In the genomic region with DNA sequence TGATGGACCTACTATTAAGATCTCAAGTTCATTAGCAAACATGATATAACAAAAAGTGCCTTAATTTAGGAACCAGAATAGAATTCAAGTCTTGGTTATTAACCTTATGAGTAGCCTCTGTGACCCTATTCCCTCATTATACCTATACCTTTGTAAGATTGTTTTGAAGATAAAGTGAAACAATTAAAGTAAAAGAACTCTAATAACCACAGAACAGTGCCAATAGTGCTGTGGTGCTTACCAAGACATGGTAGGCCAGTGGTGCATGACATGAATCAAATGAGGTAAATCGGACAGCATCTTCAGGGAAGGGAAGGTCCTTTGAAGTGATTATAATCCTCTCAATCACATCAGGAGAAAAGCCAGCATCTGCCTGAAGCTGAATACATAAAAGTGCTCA, we compare ENCODE assay signal across 20 cellular contexts. TPM values are rescaled to one million over a fixed set of nuclear protein-coding genes. Genes with fewer than 3 reads are reported as not detected.
DNase-seq lines count a peak whose midpoint lies in the region; ATAC-seq, FAIRE-seq and TF ChIP-seq lines count a peak whose summit lies in the region.
"Had no signal": no experiment of that assay in that cellular context is flagged by ENCODE, and none has a peak within 500 bp of the region (broad histone marks: within the 10 kb centered on the region; RNA-seq: fewer than 3 reads in every experiment).

No MANE protein-coding gene starts in this region.

- H3K9me3 ChIP-seq in GM12878 (replicated peaks; ENCODE audit: control insufficient read depth, insufficient read depth, low read length) (no peaks in the 10 kb centered on the region), heart left ventricle (peaks cover 0 to 10% (median 0%) of the 10 kb centered on the region in 12 donors)
- H3K9me3 ChIP-seq: Caco-2, transverse colon had no signal

- RAD21 ChIA-PET in GM12878 (lab: Charles Lee; ENCODE audit: unreplicated experiment), result no interaction called here

- no peak overlapping the region for H3K4me3 ChIP-seq in GM12878
- no peak overlapping the region for H3K4me3 ChIP-seq in heart left ventricle
- H3K4me3 ChIP-seq: cardiac muscle cell, neural progenitor cell, transverse colon had no signal

- TF ChIP-seq EP300 in GM12878 (IDR thresholded peaks at IDR 0.05; ENCODE audit: borderline replicate concordance in 1 of 2, control insufficient read depth in 1 of 2, low read depth in 2 of 2, low read length in 2 of 2), result no peak

- FAIRE-seq in GM12878 (lab: Jason Lieb, UNC), result no peak
- FAIRE-seq: small intestine had no signal

- no peak for TF ChIP-seq CTCF in GM12878 (IDR thresholded peaks at IDR 0.05 in 2 of 3, conservative IDR thresholded peaks at IDR 0.05 in 1 of 3; ENCODE audit: control insufficient read depth in 2 of 3, extremely low read depth in 1 of 3, insufficient read depth in 1 of 3, low read depth in 3 of 3, low read length in 3 of 3)
- TF ChIP-seq CTCF in heart left ventricle (IDR thresholded peaks at IDR 0.05), result no peak

- no peak overlapping the region for H3K4me2 ChIP-seq in GM12878 (ENCODE audit: control insufficient read depth, insufficient read depth)
- H3K4me2 ChIP-seq: neural progenitor cell had no signal

- H3K4me1 ChIP-seq in GM12878 (ENCODE audit: control insufficient read depth, insufficient read depth, low read length) (no peaks in the 10 kb centered on the region), heart left ventricle (no peaks in the 10 kb centered on the region)
- H3K4me1 ChIP-seq: Caco-2 had no signal

- H3K27me3 ChIP-seq in GM12878 (replicated peaks in 1 of 2; ENCODE audit: control insufficient read depth in 2 of 2, insufficient read depth in 2 of 2, low read length in 1 of 2) (no peaks in the 10 kb centered on the region), heart left ventricle (no peaks in the 10 kb centered on the region)
- H3K27me3 ChIP-seq: cardiac muscle cell, neural progenitor cell, transverse colon had no signal

- no peak overlapping the region for H3K9ac ChIP-seq in GM12878 (ENCODE audit: control insufficient read depth, insufficient read depth, low read length)
- H3K9ac ChIP-seq: neural progenitor cell had no signal

- POLR2A ChIA-PET in GM12878 (lab: Charles Lee), result no interaction called here

- intact Hi-C loops in GM12878 (cut with micrococcal nuclease; ENCODE audit: unreplicated experiment), result no loop called here
- intact Hi-C loops in heart left ventricle (cut with DNase I), result loop anchor here in 1 of 10 donors (10.0 kb wide), 1 partner anchor 200 kb away; no protein-coding TSS in a partner anchor

- ATAC-seq in GM19324 (IDR thresholded peaks at IDR 0.05; ENCODE audit: low FRiP score, unreplicated experiment) (peak; percentile 47), HG03159 (IDR thresholded peaks at IDR 0.05; ENCODE audit: unreplicated experiment) (peak; percentile 47), GM12878 (peak; percentile 78), heart left ventricle (no peak), GM21825 (IDR thresholded peaks at IDR 0.05; ENCODE audit: unreplicated experiment) (no peak)
- ATAC-seq: activated CD4-positive, CD25-positive, alpha-beta regulatory T cell treated with anti-CD3 and anti-CD28 coated beads, Interleukin-2, amount 50 U/mL, for 24 hours; activated CD8-positive, alpha-beta T cell treated with anti-CD3 and anti-CD28 coated beads, Interleukin-2, amount 10 ng/mL, durations not matched to agents 7 days and 5 days had no signal

- H3K36me3 ChIP-seq in GM12878 (ENCODE audit: control insufficient read depth in 2 of 2, insufficient read depth in 2 of 2, low read length in 1 of 2), result peaks cover 0 to 2% of the 10 kb centered on the region in 2 experiments; a peak in 2 of 4 replicates
- H3K36me3 ChIP-seq in heart left ventricle, result peaks cover 0 to 16% (median 7%) of the 10 kb centered on the region in 9 donors
- H3K36me3 ChIP-seq: cardiac muscle cell, neural progenitor cell had no signal

- TF ChIP-seq RAD21 in GM12878 (IDR thresholded peaks at IDR 0.05; ENCODE audit: insufficient read depth, low read depth, low read length), result no peak

- H2AFZ ChIP-seq in GM12878 (ENCODE audit: control insufficient read depth, low read depth, low read length), result no peak overlapping the region
- H2AFZ ChIP-seq: neural progenitor cell had no signal

- 0% methylated on average over 1 of the region's 1 CpG for WGBS in GM12878 (ENCODE audit: insufficient coverage, insufficient replicate concordance, low lambda C conversion rate, missing lambda C conversion rate)
- WGBS in heart left ventricle, 4 donors, result 95 to 100% (median 98%) methylated on average over 1 of the region's 1 CpG

- SMC1A ChIA-PET in GM12878 (lab: Charles Lee; ENCODE audit: uncharacterized antibody, unreplicated experiment), result interaction anchor here (1.0 to 3.6 kb wide), 3 partner anchors 10 to 431 kb away, joined by 4 to 12 read pairs (median 6); no protein-coding TSS in a partner anchor

- H4K20me1 ChIP-seq in GM12878 (ENCODE audit: control insufficient read depth, insufficient read depth), result no peaks in the 10 kb centered on the region

- H3K27ac ChIP-seq in GM12878 (ENCODE audit: control insufficient read depth, insufficient read depth) (no peak overlapping the region), heart left ventricle (no peak overlapping the region)
- H3K27ac ChIP-seq: cardiac muscle cell, neural progenitor cell, transverse colon had no signal

- no peak for TF ChIP-seq POLR2A in GM12878 (IDR thresholded peaks at IDR 0.05; ENCODE audit: low read depth, low read length)
- TF ChIP-seq POLR2A in heart left ventricle (IDR thresholded peaks at IDR 0.05), result no peak

- no peaks in the 10 kb centered on the region for H3K79me2 ChIP-seq in GM12878 (ENCODE audit: control insufficient read depth, insufficient read depth, low read length)

- no TSS peak for BruUV-seq in GM12878 (replicated peaks; lab: Mats Ljungman, UMichigan)

- in situ Hi-C loops in GM12878 (cut with MboI), result no loop called here

- DNase-seq in GM12878 (ENCODE audit: low read depth, low spot score) (no peak), NCI-H748 (lab: John Stamatoyannopoulos, UW; ENCODE audit: unreplicated experiment) (no peak), heart left ventricle (no peak), NCI-H146 (lab: John Stamatoyannopoulos, UW) (no peak)
- DNase-seq: activated CD8-positive, alpha-beta T cell treated with anti-CD3 and anti-CD28 coated beads, Interleukin-2, amount 10 ng/mL, durations not matched to agents 7 days and 5 days; activated naive CD4-positive, alpha-beta T cell; activated T-cell treated with anti-CD3 and anti-CD28 coated beads, Interleukin-2, amount 50 U/mL, for 1 hour; amniotic stem cell; Caco-2; NCI-H1105; NCI-H2107; NCI-H524; small intestine; transverse colon had no signal

- CTCF ChIA-PET in GM12878 (lab: Yijun Ruan, JAX), result interaction anchor here (0.5 to 1.6 kb wide), 6 partner anchors 8 to 428 kb away, joined by 3 to 5 read pairs (median 4); no protein-coding TSS in a partner anchor

TF ChIP-seq in GM12878, 131 proteins besides CTCF, POLR2A, EP300 and RAD21:
- TF ChIP-seq NR2F1 (conservative IDR thresholded peaks at IDR 0.05) (peak; percentile 59; the same call in 1 of the 2 replicates), MTA2 (IDR thresholded peaks at IDR 0.05; ENCODE audit: low read depth) (peak; percentile 78; the same call in 1 of the 2 replicates), MEF2A (IDR thresholded peaks at IDR 0.05; ENCODE audit: insufficient read depth, low read depth, low read length) (no peak), PML (IDR thresholded peaks at IDR 0.05; ENCODE audit: low read length) (no peak)
TF ChIP-seq in GM12878: peak in this region for 2.

RNA-seq across cellular contexts. Expression of a gene that starts 36.4 kb away (rescaled TPM):
- 31.0 and 34.2 TPM in 2 replicates for total RNA-seq in GM12878 (2013; cell fraction: nucleolus; rRNA removed)
- total RNA-seq in GM12878 (2014; rRNA removed) (4.9 and 7.2 TPM in 2 replicates), GM12878 (2014; rRNA removed; fragmentation: Illumina TruSeq; extraction: Trizol) (12.5 and 15.5 TPM in 2 replicates), GM12878 (2021) (7.7 and 9.6 TPM in 2 replicates), heart left ventricle (10 to 100 TPM in 1 of 9 donors, 1 to 10 TPM in 8; 4.2 to 10.3 (median 5.8) TPM)
- 5.5 TPM for polyA plus RNA-seq in GM12878 (2011; ENCODE audit: low read depth)
- polyA plus RNA-seq in GM12878 (2011; rRNA removed) (14.0 and 23.3 TPM in 2 replicates), GM12878 (2014; fragmentation: Illumina TruSeq; extraction: Trizol) (14.0 and 15.1 TPM in 2 replicates), GM12878 (2014; fragmentation: Nextera tagmentation; extraction: Ambion mirVana) (10 to 100 TPM in 1 of 2 experiments, 1 to 10 TPM in 1; 7.6 to 13.3 TPM), GM12878 (2014; rRNA removed) (8.4 and 9.8 TPM in 2 replicates), GM12878 (2016; fragmentation: Nextera tagmentation; extraction: Ambion mirVana) (10 to 100 TPM; 12.2 to 15.2 TPM), heart left ventricle (1 to 10 TPM; 3.1 to 6.4 TPM)
- polyA plus RNA-seq in GM12878 (2011; cell fraction: cytosol; rRNA removed), result 5.0 and 5.7 TPM in 2 replicates
- polyA plus RNA-seq in GM12878 (2011; cell fraction: nucleus; rRNA removed), result 9.7 and 10.9 TPM in 2 replicates
- polyA plus RNA-seq in GM12878 (2012), result 7.4 and 8.1 TPM in 2 replicates
- polyA minus RNA-seq in GM12878 (2011; rRNA and poly(A)+ RNA removed), result 10.1 and 11.5 TPM in 2 replicates
- 4.5 and 7.4 TPM in 2 replicates for polyA minus RNA-seq in GM12878 (2011; cell fraction: cytosol; rRNA and poly(A)+ RNA removed)
- 6.2 and 10.2 TPM in 2 replicates for polyA minus RNA-seq in GM12878 (2011; cell fraction: nucleus; rRNA and poly(A)+ RNA removed)

RNA-seq across cellular contexts. Expression of a gene that starts 36.5 kb away (rescaled TPM):
- 37.5 and 45.0 TPM in 2 replicates for total RNA-seq in GM12878 (2013; cell fraction: nucleolus; rRNA removed)
- total RNA-seq in GM12878 (2014; rRNA removed) (39.5 and 46.2 TPM in 2 replicates), GM12878 (2014; rRNA removed; fragmentation: Illumina TruSeq; extraction: Trizol) (55.3 and 57.2 TPM in 2 replicates), GM12878 (2021) (36.1 and 38.8 TPM in 2 replicates), heart left ventricle (1 to 10 TPM in 2 of 9 donors, under 1 TPM in 6, not detected in 1; 0.09 to 5.0 (median 0.43) TPM)
- polyA plus RNA-seq in GM12878 (2011; ENCODE audit: low read depth), result 15.1 TPM
- polyA plus RNA-seq in GM12878 (2011; rRNA removed) (44.1 and 74.5 TPM in 2 replicates), GM12878 (2014; fragmentation: Illumina TruSeq; extraction: Trizol) (55.0 and 67.0 TPM in 2 replicates), GM12878 (2014; fragmentation: Nextera tagmentation; extraction: Ambion mirVana) (10 to 100 TPM; 54.4 to 55.0 TPM), GM12878 (2014; rRNA removed) (31.3 and 36.5 TPM in 2 replicates), GM12878 (2016; fragmentation: Nextera tagmentation; extraction: Ambion mirVana) (10 to 100 TPM; 76.5 to 80.8 TPM), heart left ventricle (under 1 TPM; 0.28 to 0.34 TPM)
- polyA plus RNA-seq in GM12878 (2011; cell fraction: cytosol; rRNA removed), result 12.5 and 22.3 TPM in 2 replicates
- 26.9 and 28.4 TPM in 2 replicates for polyA plus RNA-seq in GM12878 (2011; cell fraction: nucleus; rRNA removed)
- 18.6 and 24.5 TPM in 2 replicates for polyA plus RNA-seq in GM12878 (2012)
- polyA minus RNA-seq in GM12878 (2011; rRNA and poly(A)+ RNA removed), result 28.3 and 33.1 TPM in 2 replicates
- 16.4 and 18.3 TPM in 2 replicates for polyA minus RNA-seq in GM12878 (2011; cell fraction: cytosol; rRNA and poly(A)+ RNA removed)
- polyA minus RNA-seq in GM12878 (2011; cell fraction: nucleus; rRNA and poly(A)+ RNA removed), result 43.8 and 73.0 TPM in 2 replicates

Comparison
In these comparisons a context has a peak if more than half of its experiments do, and no peak if none do; other contexts are left out.
1. ATAC-seq: peak in GM19324 (single experiment), HG03159 (single experiment) and GM12878 (single experiment); none in heart left ventricle (0 of 4) and GM21825 (single experiment).
2. RNA of a gene that starts 36.5 kb away (total RNA-seq): 36.1 to 57.2 TPM in GM12878; 0.09 to 5.0 TPM in heart left ventricle; every median in the first group is over 4 times any median in the second.